Comparison of ENCODE assay signal across 1 cellular context in genomic region chr2:9228781-9229469, GRCh38.
A peak's percentile ranks its signal among the peaks of the same experiment; 100 is the strongest.
TF ChIP-seq lines count a peak whose summit lies in the region.

No MANE protein-coding gene starts in this region.

TF ChIP-seq in HepG2, 621 proteins besides CTCF, POLR2A, EP300 and RAD21:
- TF ChIP-seq, protein P1, sequence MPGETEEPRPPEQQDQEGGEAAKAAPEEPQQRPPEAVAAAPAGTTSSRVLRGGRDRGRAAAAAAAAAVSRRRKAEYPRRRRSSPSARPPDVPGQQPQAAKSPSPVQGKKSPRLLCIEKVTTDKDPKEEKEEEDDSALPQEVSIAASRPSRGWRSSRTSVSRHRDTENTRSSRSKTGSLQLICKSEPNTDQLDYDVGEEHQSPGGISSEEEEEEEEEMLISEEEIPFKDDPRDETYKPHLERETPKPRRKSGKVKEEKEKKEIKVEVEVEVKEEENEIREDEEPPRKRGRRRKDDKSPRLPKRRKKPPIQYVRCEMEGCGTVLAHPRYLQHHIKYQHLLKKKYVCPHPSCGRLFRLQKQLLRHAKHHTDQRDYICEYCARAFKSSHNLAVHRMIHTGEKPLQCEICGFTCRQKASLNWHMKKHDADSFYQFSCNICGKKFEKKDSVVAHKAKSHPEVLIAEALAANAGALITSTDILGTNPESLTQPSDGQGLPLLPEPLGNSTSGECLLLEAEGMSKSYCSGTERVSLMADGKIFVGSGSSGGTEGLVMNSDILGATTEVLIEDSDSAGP (CRISPR knock-in tag; IDR thresholded peaks at IDR 0.05; ENCODE audit: borderline replicate concordance) = 0 out of 2 replicates have a peak, but pooled peaks have one; percentile 30
- TF ChIP-seq ZMYM3 (CRISPR knock-in tag; IDR thresholded peaks at IDR 0.05) = no peak
- TF ChIP-seq TMF1 (CRISPR knock-in tag; IDR thresholded peaks at IDR 0.05; ENCODE audit: low read depth) = no peak
- peak; percentile 58; the same call in 1 of the 2 replicates for TF ChIP-seq NCOR1 (IDR thresholded peaks at IDR 0.05; ENCODE audit: borderline replicate concordance, low read length)
- 0 out of 2 replicates have a peak, but pooled peaks have one; percentile 23 for TF ChIP-seq HNRNPL (IDR thresholded peaks at IDR 0.05; ENCODE audit: low read depth, low read length)
- TF ChIP-seq NR2C2 (CRISPR knock-in tag; IDR thresholded peaks at IDR 0.05; ENCODE audit: borderline replicate concordance) = peak; percentile 73
- no peak for TF ChIP-seq U2AF1 (optimal IDR thresholded peaks at IDR 0.05; ENCODE audit: low read depth, low read length)
- peak; percentile 79 for TF ChIP-seq HNF4A (CRISPR knock-in tag; IDR thresholded peaks at IDR 0.05)
- TF ChIP-seq ARID5B (CRISPR knock-in tag; IDR thresholded peaks at IDR 0.05) = 0 out of 2 replicates have a peak, but pooled peaks have one; percentile 15
- TF ChIP-seq ZNF451 (CRISPR knock-in tag; IDR thresholded peaks at IDR 0.05) = no peak
- no peak for TF ChIP-seq ZBTB43 (CRISPR knock-in tag; conservative IDR thresholded peaks at IDR 0.05)
- peak; percentile 50 for TF ChIP-seq HNF4G (IDR thresholded peaks at IDR 0.05; ENCODE audit: borderline replicate concordance, low read depth, low read length)
- 0 out of 2 replicates have a peak, but pooled peaks have one; percentile 29 for TF ChIP-seq HNF4G (CRISPR knock-in tag; IDR thresholded peaks at IDR 0.05; ENCODE audit: borderline replicate concordance, low read depth)
- TF ChIP-seq ZBTB10 (CRISPR knock-in tag; IDR thresholded peaks at IDR 0.05; ENCODE audit: borderline replicate concordance) = no peak
- peak; percentile 78 for TF ChIP-seq RARA (CRISPR knock-in tag; IDR thresholded peaks at IDR 0.05)
- no peak for TF ChIP-seq PCBP2 (optimal IDR thresholded peaks at IDR 0.05; ENCODE audit: low read depth, low read length, poor library complexity, severe bottlenecking)
- peak; percentile 56; the same call in 1 of the 2 replicates for TF ChIP-seq NR2F6 (IDR thresholded peaks at IDR 0.05)
- TF ChIP-seq NR2F6 (CRISPR knock-in tag; IDR thresholded peaks at IDR 0.05) = peak; percentile 47; the same call in 1 of the 2 replicates
- TF ChIP-seq MIER3 (CRISPR knock-in tag; IDR thresholded peaks at IDR 0.05; ENCODE audit: borderline replicate concordance) = no peak
- peak; percentile 88 for TF ChIP-seq ZBTB33 (CRISPR knock-in tag; IDR thresholded peaks at IDR 0.05)
- TF ChIP-seq, protein P2, sequence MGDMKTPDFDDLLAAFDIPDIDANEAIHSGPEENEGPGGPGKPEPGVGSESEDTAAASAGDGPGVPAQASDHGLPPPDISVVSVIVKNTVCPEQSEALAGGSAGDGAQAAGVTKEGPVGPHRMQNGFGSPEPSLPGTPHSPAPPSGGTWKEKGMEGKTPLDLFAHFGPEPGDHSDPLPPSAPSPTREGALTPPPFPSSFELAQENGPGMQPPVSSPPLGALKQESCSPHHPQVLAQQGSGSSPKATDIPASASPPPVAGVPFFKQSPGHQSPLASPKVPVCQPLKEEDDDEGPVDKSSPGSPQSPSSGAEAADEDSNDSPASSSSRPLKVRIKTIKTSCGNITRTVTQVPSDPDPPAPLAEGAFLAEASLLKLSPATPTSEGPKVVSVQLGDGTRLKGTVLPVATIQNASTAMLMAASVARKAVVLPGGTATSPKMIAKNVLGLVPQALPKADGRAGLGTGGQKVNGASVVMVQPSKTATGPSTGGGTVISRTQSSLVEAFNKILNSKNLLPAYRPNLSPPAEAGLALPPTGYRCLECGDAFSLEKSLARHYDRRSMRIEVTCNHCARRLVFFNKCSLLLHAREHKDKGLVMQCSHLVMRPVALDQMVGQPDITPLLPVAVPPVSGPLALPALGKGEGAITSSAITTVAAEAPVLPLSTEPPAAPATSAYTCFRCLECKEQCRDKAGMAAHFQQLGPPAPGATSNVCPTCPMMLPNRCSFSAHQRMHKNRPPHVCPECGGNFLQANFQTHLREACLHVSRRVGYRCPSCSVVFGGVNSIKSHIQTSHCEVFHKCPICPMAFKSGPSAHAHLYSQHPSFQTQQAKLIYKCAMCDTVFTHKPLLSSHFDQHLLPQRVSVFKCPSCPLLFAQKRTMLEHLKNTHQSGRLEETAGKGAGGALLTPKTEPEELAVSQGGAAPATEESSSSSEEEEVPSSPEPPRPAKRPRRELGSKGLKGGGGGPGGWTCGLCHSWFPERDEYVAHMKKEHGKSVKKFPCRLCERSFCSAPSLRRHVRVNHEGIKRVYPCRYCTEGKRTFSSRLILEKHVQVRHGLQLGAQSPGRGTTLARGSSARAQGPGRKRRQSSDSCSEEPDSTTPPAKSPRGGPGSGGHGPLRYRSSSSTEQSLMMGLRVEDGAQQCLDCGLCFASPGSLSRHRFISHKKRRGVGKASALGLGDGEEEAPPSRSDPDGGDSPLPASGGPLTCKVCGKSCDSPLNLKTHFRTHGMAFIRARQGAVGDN (CRISPR knock-in tag; IDR thresholded peaks at IDR 0.05) = peak; percentile 52
- TF ChIP-seq ZNF577 (CRISPR knock-in tag; IDR thresholded peaks at IDR 0.05; ENCODE audit: borderline replicate concordance, low read depth) = no peak
- TF ChIP-seq MTA3 (CRISPR knock-in tag; IDR thresholded peaks at IDR 0.05) = no peak
- TF ChIP-seq RXRB (CRISPR knock-in tag; IDR thresholded peaks at IDR 0.05; ENCODE audit: borderline replicate concordance) = no peak
- no peak for TF ChIP-seq GATAD2A (CRISPR knock-in tag; IDR thresholded peaks at IDR 0.05)
- TF ChIP-seq ZNF788 (CRISPR knock-in tag; IDR thresholded peaks at IDR 0.05; ENCODE audit: borderline replicate concordance) = no peak
- TF ChIP-seq ZBTB38 (CRISPR knock-in tag; IDR thresholded peaks at IDR 0.05) = 0 out of 2 replicates have a peak, but pooled peaks have one; percentile 46
- TF ChIP-seq NFYC (CRISPR knock-in tag; IDR thresholded peaks at IDR 0.05) = no peak
- TF ChIP-seq JUNB (CRISPR knock-in tag; IDR thresholded peaks at IDR 0.05; ENCODE audit: borderline replicate concordance) = no peak
